Comparison of ENCODE assay signal across 6 cellular contexts in genomic region chr20:20795721-20796120, GRCh38.
"Had no signal": no experiment of that assay in that cellular context is flagged by ENCODE, and none has a peak within 500 bp of the region (broad histone marks: within the 10 kb centered on the region; RNA-seq: fewer than 3 reads in every experiment).

No MANE protein-coding gene starts in this region.

- H3K9ac ChIP-seq: GM23248, KMS-11 had no signal

- H3K27ac Mint-ChIP-seq: H9, IgD-negative memory B cell had no signal

- H3K4me1 Mint-ChIP-seq: IgD-negative memory B cell had no signal

- H3K27ac ChIP-seq: GM23248, KMS-11 had no signal

- H3K4me3 ChIP-seq: GM23248 had no signal

- DNase-seq: GM23248, H9, HCEC 1CT, KBM-7 had no signal

- H3K27me3 Mint-ChIP-seq: IgD-negative memory B cell had no signal

- H3K9me3 Mint-ChIP-seq: H9, IgD-negative memory B cell had no signal

- H3K4me3 Mint-ChIP-seq: H9, IgD-negative memory B cell had no signal

- H3K4me2 ChIP-seq: KMS-11 had no signal
